8 cellular contexts compared by ENCODE assay signal in the genomic region with DNA sequence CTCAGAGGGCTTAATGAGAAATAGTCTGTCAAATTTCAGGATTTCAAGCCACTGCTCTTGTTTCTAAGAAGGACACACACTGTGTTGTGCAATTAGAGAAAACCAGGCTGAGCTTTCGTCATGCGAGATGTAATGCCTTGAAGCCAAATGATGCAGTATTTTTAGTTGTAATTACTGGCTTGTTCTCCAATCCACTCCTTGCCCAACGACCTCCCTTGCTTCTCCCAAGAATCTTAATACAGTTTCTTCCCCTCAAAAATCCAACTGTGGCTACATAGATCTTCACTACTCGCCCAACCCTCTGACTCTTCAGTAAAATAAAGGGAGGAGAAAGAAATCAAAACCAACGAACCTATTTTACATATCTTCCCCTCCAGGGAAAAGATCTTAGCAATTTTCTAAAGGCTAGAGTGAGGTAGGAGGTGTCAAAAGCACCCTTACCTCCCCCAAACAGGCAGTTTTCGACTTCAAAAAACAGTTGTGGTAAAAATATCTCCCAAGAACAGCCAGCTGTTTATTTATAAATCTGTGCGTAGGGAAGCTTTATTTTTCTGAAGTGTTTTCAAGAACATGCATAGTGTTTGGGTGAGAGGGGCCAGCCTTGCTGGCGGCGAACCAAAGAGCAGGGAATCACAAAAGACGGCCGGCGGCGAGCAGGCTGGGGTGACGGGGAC.
A peak's percentile ranks its signal among the peaks of the same experiment; 100 is the strongest.
DNase-seq lines count a peak whose midpoint lies in the region; ATAC-seq and TF ChIP-seq lines count a peak whose summit lies in the region.

No MANE protein-coding gene starts in this region.

- intact Hi-C loops in activated CD8-positive, alpha-beta T cell treated with anti-CD3 and anti-CD28 coated beads for 36 hours (cut with micrococcal nuclease), result loop anchor here (10.0 kb wide), 3 partner anchors 270 to 520 kb away; a partner anchor contains a TSS

- no peak overlapping the region for H3K4me3 ChIP-seq in HAP-1

- H3K4me1 Mint-ChIP-seq in activated CD8-positive, alpha-beta memory T cell treated with anti-CD3 and anti-CD28 coated beads, Interleukin-2, amount 10 ng/mL, durations not matched to agents 7 days and 5 days, result peaks cover 11% of the 10 kb centered on the region
- peaks cover 16% of the 10 kb centered on the region for H3K4me1 Mint-ChIP-seq in activated CD8-positive, alpha-beta T cell treated with anti-CD3 and anti-CD28 coated beads for 36 hours (ENCODE audit: low read depth)
- H3K4me1 Mint-ChIP-seq in glutamatergic neuron (ENCODE audit: low read depth, unreplicated experiment) (peaks cover 66% of the 10 kb centered on the region), progenitor cell of endocrine pancreas (ENCODE audit: low read depth) (peaks cover 50% of the 10 kb centered on the region)

- CTCF ChIA-PET in activated CD8-positive, alpha-beta memory T cell treated with anti-CD3 and anti-CD28 coated beads, Interleukin-2, amount 10 ng/mL, durations not matched to agents 7 days and 5 days (lab: Charles Lee), result interaction anchor here (0.6 to 1.9 kb wide), 12 partner anchors 75 to 626 kb away, joined by 3 to 7 read pairs (median 3); no protein-coding TSS in a partner anchor
- CTCF ChIA-PET in activated CD8-positive, alpha-beta T cell treated with anti-CD3 and anti-CD28 coated beads for 36 hours (lab: Charles Lee), result interaction anchor here (0.7 to 2.0 kb wide), 13 partner anchors 77 to 626 kb away, joined by 3 to 7 read pairs (median 4); no protein-coding TSS in a partner anchor

- H3K9me3 ChIP-seq in HAP-1, result no peaks in the 10 kb centered on the region

- TF ChIP-seq CTCF in activated CD8-positive, alpha-beta T cell treated with anti-CD3 and anti-CD28 coated beads for 36 hours (IDR thresholded peaks at IDR 0.05), result no peak
- TF ChIP-seq CTCF in glutamatergic neuron (IDR thresholded peaks at IDR 0.05; ENCODE audit: partially characterized antibody, unreplicated experiment) (no peak), progenitor cell of endocrine pancreas (IDR thresholded peaks at IDR 0.05; ENCODE audit: unreplicated experiment) (no peak)

- in situ Hi-C loops in HAP-1 (cut with MboI; ENCODE audit: low sequenced_read_pairs), result no loop called here

- H3K36me3 Mint-ChIP-seq in activated CD8-positive, alpha-beta memory T cell treated with anti-CD3 and anti-CD28 coated beads, Interleukin-2, amount 10 ng/mL, durations not matched to agents 7 days and 5 days, result no peaks in the 10 kb centered on the region
- no peaks in the 10 kb centered on the region for H3K36me3 Mint-ChIP-seq in activated CD8-positive, alpha-beta T cell treated with anti-CD3 and anti-CD28 coated beads for 36 hours (ENCODE audit: low read depth)
- H3K36me3 Mint-ChIP-seq in glutamatergic neuron (ENCODE audit: unreplicated experiment) (no peaks in the 10 kb centered on the region), progenitor cell of endocrine pancreas (ENCODE audit: insufficient read depth) (peaks cover 9% of the 10 kb centered on the region)

- H3K4me3 Mint-ChIP-seq in activated CD8-positive, alpha-beta memory T cell treated with anti-CD3 and anti-CD28 coated beads, Interleukin-2, amount 10 ng/mL, durations not matched to agents 7 days and 5 days, result peak overlapping the region; percentile 49
- peak overlapping the region; percentile 60 for H3K4me3 Mint-ChIP-seq in activated CD8-positive, alpha-beta T cell treated with anti-CD3 and anti-CD28 coated beads for 36 hours
- H3K4me3 Mint-ChIP-seq in glutamatergic neuron (ENCODE audit: unreplicated experiment) (peak overlapping the region; percentile 76), progenitor cell of endocrine pancreas (ENCODE audit: low read depth) (peak overlapping the region; percentile 50)

- no peaks in the 10 kb centered on the region for H3K4me1 ChIP-seq in HAP-1

- no peaks in the 10 kb centered on the region for H3K9me3 Mint-ChIP-seq in activated CD8-positive, alpha-beta memory T cell treated with anti-CD3 and anti-CD28 coated beads, Interleukin-2, amount 10 ng/mL, durations not matched to agents 7 days and 5 days (ENCODE audit: low read depth)
- no peaks in the 10 kb centered on the region for H3K9me3 Mint-ChIP-seq in activated CD8-positive, alpha-beta T cell treated with anti-CD3 and anti-CD28 coated beads for 36 hours
- H3K9me3 Mint-ChIP-seq in glutamatergic neuron (ENCODE audit: unreplicated experiment) (peaks cover 30% of the 10 kb centered on the region), progenitor cell of endocrine pancreas (ENCODE audit: low read depth) (no peaks in the 10 kb centered on the region)

- H3K36me3 ChIP-seq in HAP-1 (replicated peaks), result no peaks in the 10 kb centered on the region

- H3K27me3 Mint-ChIP-seq in activated CD8-positive, alpha-beta memory T cell treated with anti-CD3 and anti-CD28 coated beads, Interleukin-2, amount 10 ng/mL, durations not matched to agents 7 days and 5 days, result peaks cover 55% of the 10 kb centered on the region
- H3K27me3 Mint-ChIP-seq in activated CD8-positive, alpha-beta T cell treated with anti-CD3 and anti-CD28 coated beads for 36 hours, result peaks cover 37% of the 10 kb centered on the region
- H3K27me3 Mint-ChIP-seq in glutamatergic neuron (ENCODE audit: unreplicated experiment) (peaks cover 22% of the 10 kb centered on the region), progenitor cell of endocrine pancreas (no peaks in the 10 kb centered on the region)

- H3K27me3 ChIP-seq in HAP-1 (ENCODE audit: low read depth), result no peaks in the 10 kb centered on the region

- no peak for DNase-seq in activated CD8-positive, alpha-beta memory T cell treated with anti-CD3 and anti-CD28 coated beads, Interleukin-2, amount 10 ng/mL, durations not matched to agents 7 days and 5 days
- DNase-seq in activated CD8-positive, alpha-beta memory T cell treated with anti-CD3 and anti-CD28 coated beads for 24 hours, result no peak
- DNase-seq in activated CD8-positive, alpha-beta T cell treated with anti-CD3 and anti-CD28 coated beads for 36 hours, result no peak
- DNase-seq in glutamatergic neuron (no peak), progenitor cell of endocrine pancreas (ENCODE audit: low spot score, unreplicated experiment) (no peak), HAP-1 (ENCODE audit: low spot score in 2 of 2) (no peak)

- POLR2A ChIA-PET in activated CD8-positive, alpha-beta T cell treated with anti-CD3 and anti-CD28 coated beads for 36 hours (lab: Charles Lee), result interaction anchor here (0.6 kb wide), 2 partner anchors 211 to 516 kb away, joined by 3 read pairs; no protein-coding TSS in a partner anchor

- H3K27ac Mint-ChIP-seq in activated CD8-positive, alpha-beta memory T cell treated with anti-CD3 and anti-CD28 coated beads, Interleukin-2, amount 10 ng/mL, durations not matched to agents 7 days and 5 days, result no peak overlapping the region
- H3K27ac Mint-ChIP-seq in activated CD8-positive, alpha-beta T cell treated with anti-CD3 and anti-CD28 coated beads for 36 hours, result no peak overlapping the region
- H3K27ac Mint-ChIP-seq in glutamatergic neuron (ENCODE audit: unreplicated experiment) (peak overlapping the region; percentile 95), progenitor cell of endocrine pancreas (peak overlapping the region; percentile 97)

- ATAC-seq in activated CD8-positive, alpha-beta memory T cell treated with anti-CD3 and anti-CD28 coated beads, Interleukin-2, amount 10 ng/mL, durations not matched to agents 7 days and 5 days, result no peak
- ATAC-seq in activated CD8-positive, alpha-beta T cell treated with anti-CD3 and anti-CD28 coated beads for 36 hours, result no peak
- no peak for ATAC-seq in GM19397 (IDR thresholded peaks at IDR 0.05; ENCODE audit: unreplicated experiment)
- no peak for ATAC-seq in GM21423 (IDR thresholded peaks at IDR 0.05; ENCODE audit: unreplicated experiment)

Comparison
In these comparisons a context has a peak if more than half of its experiments do, and no peak if none do; other contexts are left out.
1. H3K27ac Mint-ChIP-seq: peak in glutamatergic neuron (single experiment) and progenitor cell of endocrine pancreas (single experiment); none in activated CD8-positive, alpha-beta memory T cell treated with anti-CD3 and anti-CD28 coated beads, Interleukin-2, amount 10 ng/mL, durations not matched to agents 7 days and 5 days (single experiment) and activated CD8-positive, alpha-beta T cell treated with anti-CD3 and anti-CD28 coated beads for 36 hours (single experiment).
2. Peak in every context shown above with its lines, with median percentiles within 50 percentile points of each other: H3K4me3 Mint-ChIP-seq.